ENCODE assay signal across 37 cellular contexts in genomic region chr5:150172563-150172962, GRCh38. TPM values are rescaled to one million over a fixed set of nuclear protein-coding genes. Genes with fewer than 3 reads are reported as not detected.
"Had no signal": no experiment of that assay in that cellular context is flagged by ENCODE, and none has a peak within 500 bp of the region (broad histone marks: within the 10 kb centered on the region; RNA-seq: fewer than 3 reads in every experiment).

No MANE protein-coding gene starts in this region.

- H3K27me3 ChIP-seq: Peyer's patch had no signal

- H3K9me3 ChIP-seq: adrenal gland, Peyer's patch had no signal

- DNase-seq: activated CD4-positive, alpha-beta T cell treated with anti-CD3 and anti-CD28 coated beads for 1 hour; activated CD4-positive, alpha-beta T cell treated with anti-CD3 and anti-CD28 coated beads for 48 hours; activated CD4-positive, alpha-beta T cell treated with anti-CD3 and anti-CD28 coated beads, Interleukin-2, amount 50 U/mL, for 4 hours; activated CD4-positive, CD25-positive, alpha-beta regulatory T cell; activated CD8-positive, alpha-beta T cell treated with anti-CD3 and anti-CD28 coated beads for 36 hours; activated gamma-delta T cell; activated naive CD4-positive, alpha-beta T cell treated with anti-CD3 and anti-CD28 coated beads for 36 hours; activated T-cell treated with anti-CD3 and anti-CD28 coated beads, Interleukin-2, amount 50 U/mL, for 1 hour; activated T-cell treated with anti-CD3 and anti-CD28 coated beads, Interleukin-2, amount 50 U/mL, for 72 hours; adrenal gland; brain microvascular endothelial cell; central memory CD4-positive, alpha-beta T cell; NCI-H1092 treated with DMSO at 0.1 percent for 48 hours; NCI-H1417; NCI-H146; NCI-H187; NCI-H2029 treated with DMSO at 0.1 percent for 48 hours; NCI-H2107; NCI-H2171; NCI-H510A; NCI-H526; NCI-H748 treated with DMSO at 0.1 percent for 48 hours; NK-92 treated with Interleukin-12 subunit alpha and Interleukin-12 subunit beta, amount 100 ng/mL, for 24 hours; PC-3; Right ventricle myocardium superior; SW 1271; T-helper 1 cell; T-helper 2 cell; T-helper 9 cell; WERI-Rb-1 had no signal

- H3K4me3 ChIP-seq: adrenal gland, K562, Peyer's patch had no signal

- H3K36me3 ChIP-seq: adrenal gland, brain microvascular endothelial cell, WERI-Rb-1 had no signal

- H3K27ac ChIP-seq: adrenal gland, brain microvascular endothelial cell, RWPE1, WERI-Rb-1 had no signal

- H3K4me1 ChIP-seq: adrenal gland had no signal

- ATAC-seq: activated CD8-positive, alpha-beta T cell treated with anti-CD3 and anti-CD28 coated beads for 36 hours; activated naive CD4-positive, alpha-beta T cell treated with anti-CD3 and anti-CD28 coated beads, Interleukin-2, amount 50 U/mL, for 72 hours; activated T-cell treated with anti-CD3 and anti-CD28 coated beads, Interleukin-2, amount 50 U/mL, for 72 hours; activated T-helper 17 cell treated with anti-CD3 and anti-CD28 coated beads, Interleukin-2, amount 50 U/mL, for 72 hours; K562; PC-3 had no signal

RNA-seq across cellular contexts. Expression of gene CDX1, which starts 6.0 kb away (rescaled TPM):
- total RNA-seq: activated CD8-positive, alpha-beta memory T cell treated with anti-CD3 and anti-CD28 coated beads for 36 hours; activated CD8-positive, alpha-beta T cell treated with anti-CD3 and anti-CD28 coated beads for 36 hours; activated naive CD4-positive, alpha-beta T cell treated with anti-CD3 and anti-CD28 coated beads for 36 hours; activated naive CD4-positive, alpha-beta T cell treated with anti-CD3 and anti-CD28 coated beads, Interleukin-2, amount 50 U/mL, for 72 hours; activated T-cell treated with anti-CD3 and anti-CD28 coated beads, Interleukin-2, amount 50 U/mL, for 72 hours; activated T-helper 17 cell treated with anti-CD3 and anti-CD28 coated beads, Interleukin-2, amount 50 U/mL, for 72 hours; M059J; PC-3; Right ventricle myocardium superior had no signal

RNA-seq across cellular contexts. Expression of gene SLC6A7, which starts 17.3 kb away (rescaled TPM):
- total RNA-seq: activated CD8-positive, alpha-beta memory T cell treated with anti-CD3 and anti-CD28 coated beads for 36 hours; activated CD8-positive, alpha-beta T cell treated with anti-CD3 and anti-CD28 coated beads for 36 hours; activated naive CD4-positive, alpha-beta T cell treated with anti-CD3 and anti-CD28 coated beads for 36 hours; activated naive CD4-positive, alpha-beta T cell treated with anti-CD3 and anti-CD28 coated beads, Interleukin-2, amount 50 U/mL, for 72 hours; activated T-cell treated with anti-CD3 and anti-CD28 coated beads, Interleukin-2, amount 50 U/mL, for 72 hours; activated T-helper 17 cell treated with anti-CD3 and anti-CD28 coated beads, Interleukin-2, amount 50 U/mL, for 72 hours; adrenal gland; K562; M059J; Right ventricle myocardium superior had no signal
